Comparison of ENCODE assay signal across 9 cellular contexts in the genomic region with DNA sequence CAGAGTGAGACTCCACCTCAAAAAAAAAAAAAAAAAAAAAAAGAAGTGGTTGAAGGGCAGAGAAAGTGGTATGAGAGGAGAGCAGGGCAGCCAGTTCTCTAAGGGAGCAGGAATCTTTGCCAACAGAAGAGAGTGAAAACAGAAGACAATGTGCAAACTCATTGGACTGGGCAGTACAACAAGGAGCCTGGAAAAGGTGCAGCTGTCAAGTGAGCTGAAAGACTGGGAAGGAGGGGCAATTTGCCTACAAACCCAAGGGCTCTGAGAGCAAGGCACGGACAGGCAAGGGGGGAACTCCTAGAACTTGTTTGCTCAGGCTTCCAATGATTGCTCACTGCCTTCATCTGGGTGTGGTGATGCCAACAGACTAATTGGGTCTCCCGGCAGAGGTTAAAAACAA. TPM values are rescaled to one million over a fixed set of nuclear protein-coding genes. Genes with fewer than 3 reads are reported as not detected.
DNase-seq lines count a peak whose midpoint lies in the region; ATAC-seq, FAIRE-seq and TF ChIP-seq lines count a peak whose summit lies in the region.
"Had no signal": no experiment of that assay in that cellular context is flagged by ENCODE, and none has a peak within 500 bp of the region (broad histone marks: within the 10 kb centered on the region; RNA-seq: fewer than 3 reads in every experiment).

No MANE protein-coding gene starts in this region.

- ATAC-seq in mucosa of descending colon = peak; percentile 49
- ATAC-seq in upper lobe of left lung (ENCODE audit: low FRiP score in 2 of 2) = peak; percentile 58 to 71

- H3K27ac ChIP-seq in upper lobe of left lung (peak overlapping the region; percentile 49 to 72 (median 58)), kidney (ENCODE audit: low read depth in 2 of 2, low read length in 2 of 2) (no peak overlapping the region)

- H3K9me3 ChIP-seq in mucosa of descending colon = no peaks in the 10 kb centered on the region
- no peaks in the 10 kb centered on the region for H3K9me3 ChIP-seq in upper lobe of left lung
- no peaks in the 10 kb centered on the region for H3K9me3 ChIP-seq in kidney (ENCODE audit: control insufficient read depth in 1 of 2, low read length in 2 of 2)

- H3K4me3 ChIP-seq in epithelial cell of esophagus (ENCODE audit: low read length) (no peak overlapping the region), mucosa of descending colon (no peak overlapping the region), upper lobe of left lung (no peak overlapping the region), kidney (ENCODE audit: low read length in 2 of 2) (no peak overlapping the region)

- H3K9ac ChIP-seq in kidney (ENCODE audit: low read length in 2 of 2) = no peak overlapping the region

- WGBS in upper lobe of left lung, 2 donors = 46 to 61% methylated on average over 2 of the region's 2 CpGs

- peak overlapping the region; percentile 72 for H3K27ac Mint-ChIP-seq in activated naive CD4-positive, alpha-beta T cell treated with anti-CD3 and anti-CD28 coated beads, Interleukin-2, amount 50 U/mL, for 24 hours
- no peak overlapping the region for H3K27ac Mint-ChIP-seq in activated naive CD4-positive, alpha-beta T cell treated with anti-CD3 and anti-CD28 coated beads, Interleukin-2, amount 10 ng/mL, durations not matched to agents 7 days and 5 days

- H3K4me1 Mint-ChIP-seq in activated naive CD4-positive, alpha-beta T cell treated with anti-CD3 and anti-CD28 coated beads, Interleukin-2, amount 50 U/mL, for 24 hours = peaks cover 33% of the 10 kb centered on the region
- H3K4me1 Mint-ChIP-seq in activated naive CD4-positive, alpha-beta T cell treated with anti-CD3 and anti-CD28 coated beads, Interleukin-2, amount 10 ng/mL, durations not matched to agents 7 days and 5 days = peaks cover 14% of the 10 kb centered on the region

- H3K9me3 Mint-ChIP-seq in activated naive CD4-positive, alpha-beta T cell treated with anti-CD3 and anti-CD28 coated beads, Interleukin-2, amount 50 U/mL, for 24 hours = no peaks in the 10 kb centered on the region
- no peaks in the 10 kb centered on the region for H3K9me3 Mint-ChIP-seq in activated naive CD4-positive, alpha-beta T cell treated with anti-CD3 and anti-CD28 coated beads, Interleukin-2, amount 10 ng/mL, durations not matched to agents 7 days and 5 days

- H3K27me3 Mint-ChIP-seq in activated naive CD4-positive, alpha-beta T cell treated with anti-CD3 and anti-CD28 coated beads, Interleukin-2, amount 50 U/mL, for 24 hours = no peaks in the 10 kb centered on the region
- no peaks in the 10 kb centered on the region for H3K27me3 Mint-ChIP-seq in activated naive CD4-positive, alpha-beta T cell treated with anti-CD3 and anti-CD28 coated beads, Interleukin-2, amount 10 ng/mL, durations not matched to agents 7 days and 5 days

- H3K4me3 Mint-ChIP-seq in activated naive CD4-positive, alpha-beta T cell treated with anti-CD3 and anti-CD28 coated beads, Interleukin-2, amount 50 U/mL, for 24 hours = no peak overlapping the region
- no peak overlapping the region for H3K4me3 Mint-ChIP-seq in activated naive CD4-positive, alpha-beta T cell treated with anti-CD3 and anti-CD28 coated beads, Interleukin-2, amount 10 ng/mL, durations not matched to agents 7 days and 5 days

- no peak for TF ChIP-seq CTCF in epithelial cell of esophagus (IDR thresholded peaks at IDR 0.05; ENCODE audit: insufficient read depth, low read depth, low read length, missing control alignments)
- no peak for TF ChIP-seq CTCF in mucosa of descending colon (IDR thresholded peaks at IDR 0.05)
- no peak for TF ChIP-seq CTCF in upper lobe of left lung (IDR thresholded peaks at IDR 0.05)
- no peak for TF ChIP-seq CTCF in kidney (IDR thresholded peaks at IDR 0.05; ENCODE audit: borderline replicate concordance, extremely low read depth, insufficient read depth)

- peaks cover 7% of the 10 kb centered on the region for H3K36me3 ChIP-seq in mucosa of descending colon (ENCODE audit: low read depth)
- peaks cover 21 to 46% (median 29%) of the 10 kb centered on the region in 4 donors for H3K36me3 ChIP-seq in upper lobe of left lung
- H3K36me3 ChIP-seq in kidney (ENCODE audit: control insufficient read depth in 1 of 2, insufficient read depth in 2 of 2, low read length in 2 of 2) = peaks cover 9 to 11% of the 10 kb centered on the region in 2 donors

- TF ChIP-seq POLR2A in upper lobe of left lung (IDR thresholded peaks at IDR 0.05) = no peak

- no peak for TF ChIP-seq EP300 in upper lobe of left lung (IDR thresholded peaks at IDR 0.05)

- H3K27me3 ChIP-seq in upper lobe of left lung = no peaks in the 10 kb centered on the region

- no peak for FAIRE-seq in kidney (lab: Jason Lieb, UNC)

- DNase-seq in activated naive CD4-positive, alpha-beta T cell treated with anti-CD3 and anti-CD28 coated beads, Interleukin-2, amount 10 ng/mL, durations not matched to agents 7 days and 5 days = no peak
- peak; percentile 82 for DNase-seq in epithelial cell of esophagus (ENCODE audit: low read depth)
- DNase-seq in mucosa of descending colon = no peak
- DNase-seq in upper lobe of left lung = peak in 1 of 2 donors; percentile 77
- no peak for DNase-seq in kidney
- DNase-seq in NK-92 (lab: John Stamatoyannopoulos, UW; ENCODE audit: unreplicated experiment) = no peak
- DNase-seq in EL = no peak
- DNase-seq: stimulated activated naive CD4-positive, alpha-beta T cell treated with Interleukin-2 at 50 U/mL for 16 hours had no signal

- H3K4me1 ChIP-seq in mucosa of descending colon (ENCODE audit: low read depth) = peaks cover 12% of the 10 kb centered on the region
- H3K4me1 ChIP-seq in upper lobe of left lung = peaks cover 17 to 37% (median 28%) of the 10 kb centered on the region in 4 donors
- H3K4me1 ChIP-seq in kidney (ENCODE audit: control insufficient read depth in 1 of 2, insufficient read depth in 1 of 2, low read depth in 1 of 2, low read length in 2 of 2) = peaks cover 0 to 2% of the 10 kb centered on the region in 2 donors

- peaks cover 4% of the 10 kb centered on the region for H3K36me3 Mint-ChIP-seq in activated naive CD4-positive, alpha-beta T cell treated with anti-CD3 and anti-CD28 coated beads, Interleukin-2, amount 50 U/mL, for 24 hours
- peaks cover 16% of the 10 kb centered on the region for H3K36me3 Mint-ChIP-seq in activated naive CD4-positive, alpha-beta T cell treated with anti-CD3 and anti-CD28 coated beads, Interleukin-2, amount 10 ng/mL, durations not matched to agents 7 days and 5 days

- CTCF ChIA-PET in activated naive CD4-positive, alpha-beta T cell treated with anti-CD3 and anti-CD28 coated beads, Interleukin-2, amount 10 ng/mL, durations not matched to agents 7 days and 5 days (lab: Charles Lee) = interaction anchor here (0.7 to 1.5 kb wide), 2 partner anchors 14 to 91 kb away, joined by 3 to 5 read pairs; no protein-coding TSS in a partner anchor

- intact Hi-C loops in mucosa of descending colon (cut with DNase I, micrococcal nuclease) (no loop called here), kidney (cut with DNase I) (no loop called here)

RNA-seq across cellular contexts. Expression of a gene that starts 9.5 kb away (rescaled TPM):
- 100 to 1,000 TPM in 1 of 3 donors, 10 to 100 TPM in 2; 70.6 to 121 (median 77.7) TPM for total RNA-seq in mucosa of descending colon
- 100 to 1,000 TPM in 2 of 6 donors, 10 to 100 TPM in 4; 54.5 to 126 (median 93.2) TPM for total RNA-seq in upper lobe of left lung
- total RNA-seq in kidney = 74.2 TPM
- polyA plus RNA-seq in kidney (ENCODE audit: insufficient read depth, low read depth, low replicate concordance) = 74.7 TPM

RNA-seq across cellular contexts. Expression of a gene that starts 10.8 kb away (rescaled TPM):
- total RNA-seq in mucosa of descending colon (10 to 100 TPM in 1 of 3 donors, 1 to 10 TPM in 2; 9.0 to 13.9 (median 9.5) TPM), upper lobe of left lung (10 to 100 TPM in 5 of 6 donors, 1 to 10 TPM in 1; 4.1 to 15.7 (median 11.9) TPM), kidney (18.9 TPM)
- polyA plus RNA-seq in kidney (ENCODE audit: insufficient read depth, low read depth, low replicate concordance) = 6.5 TPM

RNA-seq across cellular contexts. Expression of a gene that starts 41.6 kb away (rescaled TPM):
- total RNA-seq in mucosa of descending colon = 1 to 10 TPM in 2 of 3 donors, under 1 TPM in 1; 0.41 to 2.3 (median 2.0) TPM
- 10 to 100 TPM in 5 of 6 donors, 1 to 10 TPM in 1; 5.9 to 27.5 (median 15.1) TPM for total RNA-seq in upper lobe of left lung
- total RNA-seq in kidney = 2.7 TPM
- polyA plus RNA-seq in kidney (ENCODE audit: insufficient read depth, low read depth, low replicate concordance) = 0.62 TPM

Comparison
In these comparisons a context has a peak if more than half of its experiments do, and no peak if none do; other contexts are left out.
1. H3K27ac ChIP-seq: peak in upper lobe of left lung (4 of 4); none in kidney (0 of 2).